Comparison of ENCODE assay signal across 21 cellular contexts in genomic region chr2:131036696-131037397, GRCh38. TPM values are rescaled to one million over a fixed set of nuclear protein-coding genes. Genes with fewer than 3 reads are reported as not detected.
DNase-seq lines count a peak whose midpoint lies in the region; ATAC-seq and TF ChIP-seq lines count a peak whose summit lies in the region.
"Had no signal": no experiment of that assay in that cellular context is flagged by ENCODE, and none has a peak within 500 bp of the region (broad histone marks: within the 10 kb centered on the region; RNA-seq: fewer than 3 reads in every experiment).

No MANE protein-coding gene starts in this region.

- WGBS in neuronal stem cell (ENCODE audit: extremely low coverage in 2 of 2, insufficient read length in 2 of 2, insufficient replicate concordance in 1 of 2), 2 donors = no CpG with 5 or more reads among the region's 11 CpGs

- H2BK12ac ChIP-seq in neuronal stem cell (ENCODE audit: low read length) = no peak overlapping the region

- H3K79me1 ChIP-seq in neuronal stem cell (ENCODE audit: low read depth, low read length) = peaks cover 2% of the 10 kb centered on the region

- no peak overlapping the region for H3K14ac ChIP-seq in neuronal stem cell (ENCODE audit: low read length)

- intact Hi-C loops in left cardiac atrium (cut with DNase I) = no loop called here

- H3K36me3 ChIP-seq in right atrium auricular region = no peaks in the 10 kb centered on the region
- peaks cover 0 to 7% of the 10 kb centered on the region in 2 donors for H3K36me3 ChIP-seq in neuronal stem cell (replicated peaks in 1 of 2; ENCODE audit: control insufficient read depth in 2 of 2, insufficient read depth in 2 of 2, low read length in 2 of 2)
- H3K36me3 ChIP-seq: BE2C had no signal

- peaks cover 0 to 21% of the 10 kb centered on the region in 2 donors for H3K4me1 ChIP-seq in right atrium auricular region
- peaks cover 7 to 16% of the 10 kb centered on the region in 2 donors for H3K4me1 ChIP-seq in neuronal stem cell (ENCODE audit: control insufficient read depth in 2 of 2, insufficient read depth in 1 of 2, low read depth in 1 of 2, low read length in 2 of 2)
- H3K4me1 ChIP-seq: BE2C had no signal

- H3K9me3 ChIP-seq in right atrium auricular region (no peaks in the 10 kb centered on the region), neuronal stem cell (replicated peaks in 1 of 2; ENCODE audit: control insufficient read depth in 2 of 2, insufficient read depth in 1 of 2, low read depth in 1 of 2, low read length in 2 of 2) (no peaks in the 10 kb centered on the region)
- H3K9me3 ChIP-seq: BE2C had no signal

- no peaks in the 10 kb centered on the region for H3K27me3 ChIP-seq in right atrium auricular region
- H3K27me3 ChIP-seq in neuronal stem cell (ENCODE audit: control insufficient read depth in 3 of 3, insufficient read depth in 3 of 3, low read depth in 1 of 3, low read length in 3 of 3) = peaks cover 0 to 46% (median 6%) of the 10 kb centered on the region in 3 experiments

- H3K4me3 ChIP-seq in right atrium auricular region (no peak overlapping the region), neuronal stem cell (ENCODE audit: low read length in 2 of 2) (no peak overlapping the region)
- H3K4me3 ChIP-seq: GM23338 had no signal

- no peak for TF ChIP-seq CTCF in right atrium auricular region (IDR thresholded peaks at IDR 0.05)

- H3K4ac ChIP-seq in neuronal stem cell (ENCODE audit: low read length) = no peak overlapping the region

- H4K91ac ChIP-seq in neuronal stem cell (ENCODE audit: low read depth, low read length, poor library complexity) = no peak overlapping the region

- H2AFZ ChIP-seq in neuronal stem cell (ENCODE audit: low read length) = no peak overlapping the region
- H2AFZ ChIP-seq: GM23338 had no signal

- no peak overlapping the region for H2BK120ac ChIP-seq in neuronal stem cell (ENCODE audit: low read depth, low read length)

- H3K18ac ChIP-seq in neuronal stem cell (ENCODE audit: low read length) = peak overlapping the region; percentile 39

- H3K9ac ChIP-seq in neuronal stem cell (ENCODE audit: low read depth, low read length, poor library complexity) = no peak overlapping the region

- no peak overlapping the region for H3K4me2 ChIP-seq in neuronal stem cell (ENCODE audit: insufficient read depth, low read length, poor library complexity, severe bottlenecking)
- H3K4me2 ChIP-seq: GM23338 had no signal

- H3K27ac ChIP-seq in right atrium auricular region (no peak overlapping the region), neuronal stem cell (replicated peaks; ENCODE audit: low read length) (no peak overlapping the region)
- H3K27ac ChIP-seq: HL-60 had no signal

- no peak for ATAC-seq in left cardiac atrium
- no peak for ATAC-seq in GM18861 (IDR thresholded peaks at IDR 0.05; ENCODE audit: unreplicated experiment)
- ATAC-seq in HG02938 (IDR thresholded peaks at IDR 0.05; ENCODE audit: unreplicated experiment) = no peak
- ATAC-seq: GM23338 had no signal

- H2BK5ac ChIP-seq in neuronal stem cell (ENCODE audit: low read length) = peak overlapping the region; percentile 39

- H2AK5ac ChIP-seq in neuronal stem cell (ENCODE audit: low read depth, low read length) = no peak overlapping the region

- H3K23ac ChIP-seq in neuronal stem cell (ENCODE audit: low read depth, low read length, poor library complexity) = peak overlapping the region; percentile 37

- DNase-seq in right atrium auricular region (ENCODE audit: low spot score) (peak; percentile 18), left cardiac atrium (no peak), islet precursor cell (peak; percentile 51), neuronal stem cell (ENCODE audit: low spot score) (no peak), ureter (ENCODE audit: low spot score) (peak; percentile 24)
- DNase-seq in activated CD4-positive, alpha-beta T cell treated with anti-CD3 and anti-CD28 coated beads, Interleukin-2, amount 50 U/mL, for 4 hours = no peak
- DNase-seq: BE2C; CD4-positive, CD25-positive, alpha-beta regulatory T cell; DMS153; GDM1; IMR-90; NCI-H1417; NCI-H187; NCI-H2107; NCI-H510A; NCI-H748 treated with DMSO at 0.1 percent for 48 hours; SHP77 treated with DMSO at 0.1 percent for 48 hours had no signal

- H4K8ac ChIP-seq in neuronal stem cell (ENCODE audit: low read depth, low read length) = no peak overlapping the region

- no peak overlapping the region for H2BK15ac ChIP-seq in neuronal stem cell (ENCODE audit: low read length)

RNA-seq across cellular contexts. Expression of gene FAM168B, which starts 56.4 kb away (rescaled TPM):
- total RNA-seq in right atrium auricular region (100 to 1,000 TPM in 1 of 2 donors, 10 to 100 TPM in 1; 97.8 to 124 TPM), left cardiac atrium (10 to 100 TPM; 78.7 to 94.7 TPM), ureter (70.9 TPM)
- polyA plus RNA-seq in neuronal stem cell (2013, experiment 1 of 2) = 73.9 TPM
- 72.7 TPM for polyA plus RNA-seq in neuronal stem cell (2013, experiment 2 of 2)

Comparison
In these comparisons a context has a peak if more than half of its experiments do, and no peak if none do; other contexts are left out.
1. DNase-seq: peak in right atrium auricular region (single experiment), islet precursor cell (single experiment) and ureter (single experiment); none in left cardiac atrium (single experiment), neuronal stem cell (single experiment) and activated CD4-positive, alpha-beta T cell treated with anti-CD3 and anti-CD28 coated beads, Interleukin-2, amount 50 U/mL, for 4 hours (0 of 2).